In genomic region chr12:113609692-113610469, GRCh38 we compare ENCODE assay signal across 14 cellular contexts.
"Had no signal": no experiment of that assay in that cellular context is flagged by ENCODE, and none has a peak within 500 bp of the region (broad histone marks: within the 10 kb centered on the region; RNA-seq: fewer than 3 reads in every experiment).

No MANE protein-coding gene starts in this region.

- DNase-seq: activated B cell treated with CpG ODN at 0.5 μM for 24 hours; activated CD4-positive, alpha-beta T cell treated with anti-CD3 and anti-CD28 coated beads, Interleukin-2, amount 10 ng/mL, durations not matched to agents 7 days and 5 days; activated CD8-positive, alpha-beta memory T cell treated with anti-CD3 and anti-CD28 coated beads for 24 hours; activated naive CD4-positive, alpha-beta T cell treated with anti-CD3 and anti-CD28 coated beads, Interleukin-2, amount 10 ng/mL, durations not matched to agents 7 days and 5 days; central memory CD4-positive, alpha-beta T cell; cortex of kidney; effector memory CD8-positive, alpha-beta T cell; kidney; stimulated activated CD4-positive, alpha-beta T cell treated with anti-CD3 and anti-CD28 coated beads, Interleukin-4, amount 100 ng/mL, for 1 hour; upper lobe of right lung had no signal

- H3K4me1 Mint-ChIP-seq: activated B cell treated with CpG ODN at 0.5 μM for 24 hours; activated CD4-positive, alpha-beta T cell treated with anti-CD3 and anti-CD28 coated beads, Interleukin-2, amount 10 ng/mL, durations not matched to agents 7 days and 5 days; activated naive CD4-positive, alpha-beta T cell treated with anti-CD3 and anti-CD28 coated beads, Interleukin-2, amount 10 ng/mL, durations not matched to agents 7 days and 5 days had no signal

- H3K9me3 Mint-ChIP-seq: activated CD4-positive, alpha-beta T cell treated with anti-CD3 and anti-CD28 coated beads, Interleukin-2, amount 10 ng/mL, durations not matched to agents 7 days and 5 days; activated naive CD4-positive, alpha-beta T cell treated with anti-CD3 and anti-CD28 coated beads, Interleukin-2, amount 10 ng/mL, durations not matched to agents 7 days and 5 days had no signal

- H3K36me3 ChIP-seq: upper lobe of right lung had no signal

- H3K4me3 ChIP-seq: hepatocyte, upper lobe of right lung had no signal

- H3K36me3 Mint-ChIP-seq: activated naive CD4-positive, alpha-beta T cell treated with anti-CD3 and anti-CD28 coated beads, Interleukin-2, amount 10 ng/mL, durations not matched to agents 7 days and 5 days had no signal

- H3K9ac ChIP-seq: parathyroid adenoma had no signal

- H3K4me3 Mint-ChIP-seq: activated B cell treated with CpG ODN at 0.5 μM for 24 hours; activated CD4-positive, alpha-beta T cell treated with anti-CD3 and anti-CD28 coated beads, Interleukin-2, amount 10 ng/mL, durations not matched to agents 7 days and 5 days; activated naive CD4-positive, alpha-beta T cell treated with anti-CD3 and anti-CD28 coated beads, Interleukin-2, amount 10 ng/mL, durations not matched to agents 7 days and 5 days; effector memory CD8-positive, alpha-beta T cell; stimulated activated naive CD8-positive, alpha-beta T cell treated with anti-CD3 and anti-CD28 coated beads, Interleukin-15, Interleukin-2, amounts not matched to agents 100 ng/mL and 50 ng/mL, for 24 hours had no signal

- H3K27ac ChIP-seq: hepatocyte, parathyroid adenoma, upper lobe of right lung had no signal

- H3K9me3 ChIP-seq: upper lobe of right lung had no signal

- H3K4me1 ChIP-seq: parathyroid adenoma, upper lobe of right lung had no signal

- H3K27ac Mint-ChIP-seq: activated B cell treated with CpG ODN at 0.5 μM for 24 hours; activated CD4-positive, alpha-beta T cell treated with anti-CD3 and anti-CD28 coated beads, Interleukin-2, amount 10 ng/mL, durations not matched to agents 7 days and 5 days; activated naive CD4-positive, alpha-beta T cell treated with anti-CD3 and anti-CD28 coated beads, Interleukin-2, amount 10 ng/mL, durations not matched to agents 7 days and 5 days; activated T-helper 2 cell treated with anti-CD3 and anti-CD28 coated beads, Interferon-gamma antibody, Interleukin-2, Interleukin-4, amounts not matched to agents 10 μg/mL and 5 μg/mL and 100 μg/mL, durations not matched to agents 14 hours and 24 hours and 36 hours; effector memory CD8-positive, alpha-beta T cell; stimulated activated naive CD8-positive, alpha-beta T cell treated with anti-CD3 and anti-CD28 coated beads, Interleukin-15, Interleukin-2, amounts not matched to agents 100 ng/mL and 50 ng/mL, for 24 hours had no signal

- ATAC-seq: effector memory CD8-positive, alpha-beta T cell; upper lobe of right lung had no signal
